11 cellular contexts compared by ENCODE assay signal in the genomic region with DNA sequence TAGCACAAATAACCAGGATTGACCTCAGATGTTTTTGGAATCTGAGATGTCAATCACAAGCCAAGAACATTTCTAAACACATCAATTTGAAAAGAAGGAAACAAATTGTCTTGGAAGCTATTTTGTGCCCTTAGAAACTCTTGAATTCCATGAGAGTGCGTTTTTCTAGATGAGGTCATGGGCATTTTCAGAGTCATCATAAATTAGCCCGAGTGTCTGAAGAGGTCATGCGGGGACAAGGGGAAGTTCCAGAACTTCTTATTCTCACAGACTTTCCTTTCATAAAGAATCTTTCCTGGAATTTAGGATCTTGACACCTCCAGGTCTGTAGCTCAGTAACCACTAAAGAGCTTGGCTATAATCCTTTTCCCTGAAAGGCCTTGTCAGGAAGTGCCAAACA. TPM values are rescaled to one million over a fixed set of nuclear protein-coding genes. Genes with fewer than 3 reads are reported as not detected.
DNase-seq lines count a peak whose midpoint lies in the region; ATAC-seq, FAIRE-seq and TF ChIP-seq lines count a peak whose summit lies in the region.
"Had no signal": no experiment of that assay in that cellular context is flagged by ENCODE, and none has a peak within 500 bp of the region (broad histone marks: within the 10 kb centered on the region; RNA-seq: fewer than 3 reads in every experiment).

No MANE protein-coding gene starts in this region.

- H3K4me2 ChIP-seq in HepG2 (ENCODE audit: low read depth, low read length): no peak overlapping the region

- no peak overlapping the region for H3K9ac ChIP-seq in HepG2 (ENCODE audit: insufficient read depth, low read depth, low read length)

- no peak overlapping the region for H3K4me3 Mint-ChIP-seq in activated CD4-positive, alpha-beta memory T cell treated with anti-CD3 and anti-CD28 coated beads, Interleukin-2, amount 10 ng/mL, durations not matched to agents 7 days and 5 days
- H3K4me3 Mint-ChIP-seq: activated CD4-positive, alpha-beta T cell treated with anti-CD3 and anti-CD28 coated beads, Interleukin-2, amount 10 ng/mL, durations not matched to agents 7 days and 5 days had no signal

- in situ Hi-C loops in HepG2 (cut with HindIII; ENCODE audit: extremely low pct_ligation_motif_present, low pct_unique_long_range_greater_than_20kb): no loop called here

- DNase-seq in right lobe of liver: no peak
- no peak for DNase-seq in HepG2 (ENCODE audit: low spot score)
- DNase-seq in activated CD4-positive, alpha-beta memory T cell treated with anti-CD3 and anti-CD28 coated beads, Interleukin-2, amount 10 ng/mL, durations not matched to agents 7 days and 5 days: no peak
- no peak for DNase-seq in right cardiac atrium
- DNase-seq in ureter (ENCODE audit: low spot score): peak; percentile 39
- no peak for DNase-seq in NCI-H2107 treated with DMSO at 0.1 percent for 48 hours (lab: John Stamatoyannopoulos, UW; ENCODE audit: unreplicated experiment)
- no peak for DNase-seq in NCI-H226
- DNase-seq: activated CD4-positive, alpha-beta T cell treated with anti-CD3 and anti-CD28 coated beads, Interleukin-2, amount 10 ng/mL, durations not matched to agents 7 days and 5 days; NCI-H1092 had no signal

- H4K20me1 ChIP-seq in HepG2 (ENCODE audit: insufficient read depth, low read length): no peaks in the 10 kb centered on the region

- no peaks in the 10 kb centered on the region for H3K79me2 ChIP-seq in HepG2 (ENCODE audit: insufficient read depth, low read length)

- TF ChIP-seq EP300 in HepG2 (IDR thresholded peaks at IDR 0.05; ENCODE audit: low read depth in 2 of 2, low read length in 2 of 2) (no peak), HepG2 (CRISPR knock-in tag; IDR thresholded peaks at IDR 0.05; ENCODE audit: borderline replicate concordance) (no peak)

- CTCF ChIA-PET in HepG2 (lab: Yijun Ruan, JAX; ENCODE audit: low intra/inter-chr PET ratio, low total read pairs): no interaction called here
- CTCF ChIA-PET in activated CD4-positive, alpha-beta memory T cell treated with anti-CD3 and anti-CD28 coated beads, Interleukin-2, amount 10 ng/mL, durations not matched to agents 7 days and 5 days (lab: Charles Lee): interaction anchor here (0.8 to 1.4 kb wide), 6 partner anchors 17 to 614 kb away, joined by 3 to 16 read pairs (median 3); no protein-coding TSS in a partner anchor

- H3K27ac ChIP-seq in right lobe of liver: no peak overlapping the region
- H3K27ac ChIP-seq in HepG2 (ENCODE audit: extremely low read length, insufficient read depth, low read length): no peak overlapping the region
- H3K27ac ChIP-seq in right cardiac atrium (ENCODE audit: low read length): no peak overlapping the region

- H3K36me3 ChIP-seq in right lobe of liver (no peaks in the 10 kb centered on the region), HepG2 (replicated peaks in 1 of 2; ENCODE audit: control insufficient read depth in 1 of 2, insufficient read depth in 2 of 2, low read length in 2 of 2) (no peaks in the 10 kb centered on the region)

- H3K4me3 ChIP-seq in right lobe of liver (no peak overlapping the region), HepG2 (replicated peaks in 1 of 3; ENCODE audit: insufficient read depth in 1 of 3, low read depth in 2 of 3, low read length in 3 of 3) (no peak overlapping the region), right cardiac atrium (ENCODE audit: low read length) (no peak overlapping the region)

- ATAC-seq in right lobe of liver: peak; percentile 13 to 74 (median 55)
- no peak for ATAC-seq in HepG2
- ATAC-seq in right cardiac atrium: peak; percentile 43 to 56
- no peak for ATAC-seq in GM19395 (IDR thresholded peaks at IDR 0.05; ENCODE audit: unreplicated experiment)

- POLR2A ChIA-PET in HepG2 (lab: Yijun Ruan, JAX): no interaction called here
- POLR2A ChIA-PET in activated CD4-positive, alpha-beta memory T cell treated with anti-CD3 and anti-CD28 coated beads, Interleukin-2, amount 10 ng/mL, durations not matched to agents 7 days and 5 days (lab: Charles Lee): interaction anchor here (0.8 to 1.8 kb wide), 5 partner anchors 17 to 56 kb away, joined by 3 to 19 read pairs (median 3); no protein-coding TSS in a partner anchor

- peak overlapping the region; percentile 48 for H3K27ac Mint-ChIP-seq in activated CD4-positive, alpha-beta memory T cell treated with anti-CD3 and anti-CD28 coated beads, Interleukin-2, amount 10 ng/mL, durations not matched to agents 7 days and 5 days

- no peak overlapping the region for H2AFZ ChIP-seq in HepG2 (ENCODE audit: low read length)

- FAIRE-seq in HepG2 (lab: Jason Lieb, UNC): no peak
- FAIRE-seq: GM12891 had no signal

- H3K27me3 Mint-ChIP-seq in activated CD4-positive, alpha-beta memory T cell treated with anti-CD3 and anti-CD28 coated beads, Interleukin-2, amount 10 ng/mL, durations not matched to agents 7 days and 5 days: no peaks in the 10 kb centered on the region
- H3K27me3 Mint-ChIP-seq: activated CD4-positive, alpha-beta T cell treated with anti-CD3 and anti-CD28 coated beads, Interleukin-2, amount 10 ng/mL, durations not matched to agents 7 days and 5 days had no signal

- no peak for TF ChIP-seq POLR2A in right lobe of liver (IDR thresholded peaks at IDR 0.05)
- TF ChIP-seq POLR2A in HepG2 (IDR thresholded peaks at IDR 0.05; ENCODE audit: insufficient read depth in 1 of 2, low read depth in 2 of 2, low read length in 2 of 2): no peak

- TF ChIP-seq CTCF in right lobe of liver (IDR thresholded peaks at IDR 0.05) (no peak), HepG2 (CRISPR knock-in tag; IDR thresholded peaks at IDR 0.05) (no peak)

- intact Hi-C loops in right lobe of liver (cut with DNase I) (no loop called here), HepG2 (cut with micrococcal nuclease; ENCODE audit: unreplicated experiment) (no loop called here), right cardiac atrium (cut with DNase I) (no loop called here)

- no peaks in the 10 kb centered on the region for H3K9me3 ChIP-seq in right lobe of liver
- no peaks in the 10 kb centered on the region for H3K9me3 ChIP-seq in HepG2 (ENCODE audit: low read length)
- no peaks in the 10 kb centered on the region for H3K9me3 ChIP-seq in right cardiac atrium (ENCODE audit: control insufficient read depth, low read length)

- H3K4me1 ChIP-seq in right lobe of liver (no peaks in the 10 kb centered on the region), HepG2 (ENCODE audit: insufficient read depth, low read length) (no peaks in the 10 kb centered on the region), right cardiac atrium (ENCODE audit: control insufficient read depth, insufficient read depth, low read length) (no peaks in the 10 kb centered on the region)

- no peaks in the 10 kb centered on the region for H3K27me3 ChIP-seq in right lobe of liver
- H3K27me3 ChIP-seq in HepG2 (ENCODE audit: control insufficient read depth in 1 of 2, insufficient read depth in 2 of 2, low read length in 2 of 2): peaks cover 0 to 28% of the 10 kb centered on the region in 2 experiments; a peak in 4 of 5 replicates
- no peaks in the 10 kb centered on the region for H3K27me3 ChIP-seq in right cardiac atrium (ENCODE audit: control insufficient read depth, insufficient read depth)

- H3K36me3 Mint-ChIP-seq in activated CD4-positive, alpha-beta memory T cell treated with anti-CD3 and anti-CD28 coated beads, Interleukin-2, amount 10 ng/mL, durations not matched to agents 7 days and 5 days (ENCODE audit: low read depth): peaks cover 81% of the 10 kb centered on the region

- BruUV-seq in HepG2 (replicated peaks; lab: Mats Ljungman, UMichigan): no TSS peak

- TF ChIP-seq RAD21 in HepG2 (CRISPR knock-in tag; IDR thresholded peaks at IDR 0.05): no peak

- WGBS in right lobe of liver (ENCODE audit: insufficient coverage, low coverage, low lambda C conversion rate, missing lambda C conversion rate): 18% methylated on average over 3 of the region's 3 CpGs
- WGBS in HepG2 (ENCODE audit: low lambda C conversion rate): 25% methylated on average over 3 of the region's 3 CpGs
- WGBS in right cardiac atrium: 36% methylated on average over 3 of the region's 3 CpGs

- peaks cover 74% of the 10 kb centered on the region for H3K4me1 Mint-ChIP-seq in activated CD4-positive, alpha-beta memory T cell treated with anti-CD3 and anti-CD28 coated beads, Interleukin-2, amount 10 ng/mL, durations not matched to agents 7 days and 5 days

- H3K9me3 Mint-ChIP-seq in activated CD4-positive, alpha-beta memory T cell treated with anti-CD3 and anti-CD28 coated beads, Interleukin-2, amount 10 ng/mL, durations not matched to agents 7 days and 5 days: peaks cover 4% of the 10 kb centered on the region

RNA-seq across cellular contexts. Expression of gene IL2RA, which starts 28.2 kb away (rescaled TPM):
- 1 to 10 TPM in 2 of 6 experiments, under 1 TPM in 2, not detected in 2; 0.22 to 3.1 (median 0.97) TPM for total RNA-seq in right lobe of liver
- not detected in 2 replicates for total RNA-seq in HepG2 (2016; rRNA removed; fragmentation: Illumina TruSeq; extraction: Trizol)
- not detected in 2 replicates for total RNA-seq in HepG2 (2016; cell fraction: cytosol; rRNA removed; fragmentation: Illumina TruSeq; extraction: Trizol; ENCODE audit: low read depth)
- total RNA-seq in HepG2 (2016; cell fraction: insoluble cytoplasmic fraction; rRNA removed; fragmentation: Illumina TruSeq; extraction: Trizol): not detected in 2 replicates
- not detected in 2 replicates for total RNA-seq in HepG2 (2016; cell fraction: membrane; rRNA removed; fragmentation: Illumina TruSeq; extraction: Trizol)
- total RNA-seq in HepG2 (2016; cell fraction: nucleus; rRNA removed; fragmentation: Illumina TruSeq; extraction: Trizol): not detected in 2 replicates
- not detected in 2 replicates for polyA plus RNA-seq in HepG2 (2011; rRNA removed)
- polyA plus RNA-seq in HepG2 (2011; cell fraction: cytosol; rRNA removed): not detected in 2 replicates
- not detected in 2 replicates for polyA plus RNA-seq in HepG2 (2011; cell fraction: nucleus; rRNA removed)
- polyA plus RNA-seq in HepG2 (2012): not detected in 2 replicates
- not detected in 2 replicates for polyA plus RNA-seq in HepG2 (2016; cell fraction: cytosol; fragmentation: Illumina TruSeq; extraction: Trizol; ENCODE audit: low read depth)
- polyA plus RNA-seq in HepG2 (2016; cell fraction: insoluble cytoplasmic fraction; fragmentation: Illumina TruSeq; extraction: Trizol; ENCODE audit: low read depth): not detected in 2 replicates
- polyA plus RNA-seq in HepG2 (2016; cell fraction: membrane; fragmentation: Illumina TruSeq; extraction: Trizol; ENCODE audit: low read depth): not detected in 2 replicates
- not detected in 2 replicates for polyA plus RNA-seq in HepG2 (2016; cell fraction: nucleus; fragmentation: Illumina TruSeq; extraction: Trizol; ENCODE audit: insufficient read depth, low read depth)
- not detected in 2 replicates for polyA minus RNA-seq in HepG2 (2011; rRNA and poly(A)+ RNA removed; ENCODE audit: low replicate concordance)
- polyA minus RNA-seq in HepG2 (2011; cell fraction: cytosol; rRNA and poly(A)+ RNA removed): not detected in 2 replicates
- not detected in 2 replicates for polyA minus RNA-seq in HepG2 (2011; cell fraction: nucleus; rRNA and poly(A)+ RNA removed)
- total RNA-seq in activated CD4-positive, alpha-beta memory T cell treated with anti-CD3 and anti-CD28 coated beads, Interleukin-2, amount 10 ng/mL, durations not matched to agents 7 days and 5 days: 100 to 1,000 TPM; 437 to 446 TPM
- 1 to 10 TPM in 1 of 4 donors, under 1 TPM in 3; 0.71 to 1.3 (median 0.82) TPM for total RNA-seq in right cardiac atrium
- 0.18 TPM for polyA plus RNA-seq in right cardiac atrium
- total RNA-seq in ureter: 2.2 TPM

RNA-seq across cellular contexts. Expression of gene RBM17, which starts 54.9 kb away (rescaled TPM):
- total RNA-seq in right lobe of liver (10 to 100 TPM; 11.9 to 40.6 (median 28.1) TPM), HepG2 (2016; rRNA removed; fragmentation: Illumina TruSeq; extraction: Trizol) (63.3 and 77.5 TPM in 2 replicates), right cardiac atrium (10 to 100 TPM; 51.6 to 66.5 (median 57.1) TPM), ureter (106 TPM)
- total RNA-seq in HepG2 (2016; cell fraction: cytosol; rRNA removed; fragmentation: Illumina TruSeq; extraction: Trizol; ENCODE audit: low read depth): 28.7 and 33.2 TPM in 2 replicates
- 57.4 and 73.5 TPM in 2 replicates for total RNA-seq in HepG2 (2016; cell fraction: insoluble cytoplasmic fraction; rRNA removed; fragmentation: Illumina TruSeq; extraction: Trizol)
- total RNA-seq in HepG2 (2016; cell fraction: membrane; rRNA removed; fragmentation: Illumina TruSeq; extraction: Trizol): 62.2 and 67.8 TPM in 2 replicates
- total RNA-seq in HepG2 (2016; cell fraction: nucleus; rRNA removed; fragmentation: Illumina TruSeq; extraction: Trizol): 64.2 and 72.7 TPM in 2 replicates
- polyA plus RNA-seq in HepG2 (2011; rRNA removed) (26.6 and 30.7 TPM in 2 replicates), right cardiac atrium (51.0 TPM)
- 13.0 and 14.3 TPM in 2 replicates for polyA plus RNA-seq in HepG2 (2011; cell fraction: cytosol; rRNA removed)
- polyA plus RNA-seq in HepG2 (2011; cell fraction: nucleus; rRNA removed): 71.7 and 86.3 TPM in 2 replicates
- 46.3 and 82.5 TPM in 2 replicates for polyA plus RNA-seq in HepG2 (2012)
- polyA plus RNA-seq in HepG2 (2016; cell fraction: cytosol; fragmentation: Illumina TruSeq; extraction: Trizol; ENCODE audit: low read depth): 55.3 and 78.7 TPM in 2 replicates
- 145 and 152 TPM in 2 replicates for polyA plus RNA-seq in HepG2 (2016; cell fraction: insoluble cytoplasmic fraction; fragmentation: Illumina TruSeq; extraction: Trizol; ENCODE audit: low read depth)
- 95.4 and 110 TPM in 2 replicates for polyA plus RNA-seq in HepG2 (2016; cell fraction: membrane; fragmentation: Illumina TruSeq; extraction: Trizol; ENCODE audit: low read depth)
- polyA plus RNA-seq in HepG2 (2016; cell fraction: nucleus; fragmentation: Illumina TruSeq; extraction: Trizol; ENCODE audit: insufficient read depth, low read depth): 232 and 242 TPM in 2 replicates
- polyA minus RNA-seq in HepG2 (2011; rRNA and poly(A)+ RNA removed; ENCODE audit: low replicate concordance): 15.7 and 19.9 TPM in 2 replicates
- 7.2 and 7.9 TPM in 2 replicates for polyA minus RNA-seq in HepG2 (2011; cell fraction: cytosol; rRNA and poly(A)+ RNA removed)
- 48.2 and 50.1 TPM in 2 replicates for polyA minus RNA-seq in HepG2 (2011; cell fraction: nucleus; rRNA and poly(A)+ RNA removed)
- total RNA-seq in activated CD4-positive, alpha-beta memory T cell treated with anti-CD3 and anti-CD28 coated beads, Interleukin-2, amount 10 ng/mL, durations not matched to agents 7 days and 5 days: 100 to 1,000 TPM; 155 to 157 TPM

RNA-seq across cellular contexts. Expression of gene IL15RA, which starts 56.6 kb away (rescaled TPM):
- 10 to 100 TPM in 4 of 6 experiments, 1 to 10 TPM in 2; 6.2 to 42.7 (median 13.3) TPM for total RNA-seq in right lobe of liver
- 0.53 and 0.66 TPM in 2 replicates for total RNA-seq in HepG2 (2016; rRNA removed; fragmentation: Illumina TruSeq; extraction: Trizol)
- 0.30 TPM in 1 of 2 replicates, not detected in the other for total RNA-seq in HepG2 (2016; cell fraction: cytosol; rRNA removed; fragmentation: Illumina TruSeq; extraction: Trizol; ENCODE audit: low read depth)
- 0.49 and 0.67 TPM in 2 replicates for total RNA-seq in HepG2 (2016; cell fraction: insoluble cytoplasmic fraction; rRNA removed; fragmentation: Illumina TruSeq; extraction: Trizol)
- total RNA-seq in HepG2 (2016; cell fraction: membrane; rRNA removed; fragmentation: Illumina TruSeq; extraction: Trizol): 0.43 and 0.55 TPM in 2 replicates
- 0.37 TPM in 1 of 2 replicates, not detected in the other for total RNA-seq in HepG2 (2016; cell fraction: nucleus; rRNA removed; fragmentation: Illumina TruSeq; extraction: Trizol)
- polyA plus RNA-seq in HepG2 (2011; rRNA removed): 0.77 and 0.85 TPM in 2 replicates
- 0.39 and 0.58 TPM in 2 replicates for polyA plus RNA-seq in HepG2 (2011; cell fraction: cytosol; rRNA removed)
- polyA plus RNA-seq in HepG2 (2011; cell fraction: nucleus; rRNA removed): 0.48 and 0.50 TPM in 2 replicates
- polyA plus RNA-seq in HepG2 (2012): 0.27 TPM in 1 of 2 replicates, not detected in the other
- 0.33 and 0.44 TPM in 2 replicates for polyA plus RNA-seq in HepG2 (2016; cell fraction: cytosol; fragmentation: Illumina TruSeq; extraction: Trizol; ENCODE audit: low read depth)
- 0.43 and 0.53 TPM in 2 replicates for polyA plus RNA-seq in HepG2 (2016; cell fraction: insoluble cytoplasmic fraction; fragmentation: Illumina TruSeq; extraction: Trizol; ENCODE audit: low read depth)
- polyA plus RNA-seq in HepG2 (2016; cell fraction: membrane; fragmentation: Illumina TruSeq; extraction: Trizol; ENCODE audit: low read depth): 0.45 and 0.56 TPM in 2 replicates
- 0.68 and 0.77 TPM in 2 replicates for polyA plus RNA-seq in HepG2 (2016; cell fraction: nucleus; fragmentation: Illumina TruSeq; extraction: Trizol; ENCODE audit: insufficient read depth, low read depth)
- polyA minus RNA-seq in HepG2 (2011; rRNA and poly(A)+ RNA removed; ENCODE audit: low replicate concordance): 1.1 and 4.7 TPM in 2 replicates
- polyA minus RNA-seq in HepG2 (2011; cell fraction: cytosol; rRNA and poly(A)+ RNA removed): not detected in 2 replicates
- not detected in 2 replicates for polyA minus RNA-seq in HepG2 (2011; cell fraction: nucleus; rRNA and poly(A)+ RNA removed)
- total RNA-seq in activated CD4-positive, alpha-beta memory T cell treated with anti-CD3 and anti-CD28 coated beads, Interleukin-2, amount 10 ng/mL, durations not matched to agents 7 days and 5 days: 10 to 100 TPM; 22.1 to 24.5 TPM
- total RNA-seq in right cardiac atrium: 10 to 100 TPM; 11.8 to 19.7 (median 15.8) TPM
- 13.9 TPM for polyA plus RNA-seq in right cardiac atrium
- total RNA-seq in ureter: 13.5 TPM

Comparison
In these comparisons a context has a peak if more than half of its experiments do, and no peak if none do; other contexts are left out.
1. ATAC-seq: peak in right lobe of liver (4 of 4) and right cardiac atrium (2 of 2); none in HepG2 (single experiment) and GM19395 (single experiment).
2. RNA of gene IL2RA, which starts 28.2 kb away (total RNA-seq): 437 to 446 TPM in activated CD4-positive, alpha-beta memory T cell treated with anti-CD3 and anti-CD28 coated beads, Interleukin-2, amount 10 ng/mL, durations not matched to agents 7 days and 5 days; 2.2 TPM in ureter (single experiment), 0.71 to 1.3 TPM in right cardiac atrium, 0.22 to 3.1 TPM in right lobe of liver and not detected in HepG2; every median in the first group is over 100 times any median in the second.